8 cellular contexts compared by ENCODE assay signal in genomic region chr4:40325406-40326019, GRCh38. TPM values are rescaled to one million over a fixed set of nuclear protein-coding genes. Genes with fewer than 3 reads are reported as not detected.
DNase-seq lines count a peak whose midpoint lies in the region; ATAC-seq and TF ChIP-seq lines count a peak whose summit lies in the region.

No MANE protein-coding gene starts in this region.

- H3K27ac ChIP-seq in AG04450 (ENCODE audit: low read depth, low read length) (no peak overlapping the region), mammary epithelial cell (ENCODE audit: insufficient read depth, low read depth, low read length) (no peak overlapping the region)

- no peak overlapping the region for H3K4me3 Mint-ChIP-seq in stimulated activated naive B cell treated with anti-CD40 and anti-IgM and Interleukin-4, amounts not matched to agents 10 μg/mL and 1 μg/mL and 100 μg/mL, for 72 hours

- peaks cover 13% of the 10 kb centered on the region for H3K4me1 ChIP-seq in mammary epithelial cell (ENCODE audit: insufficient read depth, low read length)

- intact Hi-C loops in mammary epithelial cell (cut with micrococcal nuclease) = loop anchor here (1.0 to 2.0 kb wide), 2 partner anchors 175 to 393 kb away; no protein-coding TSS in a partner anchor

- peaks cover 0 to 1% of the 10 kb centered on the region in 2 donors for H3K36me3 Mint-ChIP-seq in stimulated activated naive B cell treated with anti-CD40 and anti-IgM and Interleukin-4, amounts not matched to agents 10 μg/mL and 1 μg/mL and 100 μg/mL, for 72 hours

- H3K4me3 ChIP-seq in AG04450 (ENCODE audit: low read depth, low read length) (no peak overlapping the region), mammary epithelial cell (replicated peaks in 1 of 3; ENCODE audit: insufficient read depth in 1 of 3, low read depth in 2 of 3, low read length in 3 of 3) (no peak overlapping the region)

- H2AFZ ChIP-seq in mammary epithelial cell (ENCODE audit: low read depth, low read length) = no peak overlapping the region

- CTCF ChIA-PET in AG04450 (lab: Charles Lee) (interaction anchor here (0.5 to 3.0 kb wide), 48 partner anchors 9 to 943 kb away, joined by 3 to 51 read pairs (median 4); partner anchors contain the start of genes CHRNA9, N4BP2 and PDS5A), mammary epithelial cell (lab: Charles Lee; ENCODE audit: low non-redundant PET) (interaction anchor here (0.5 to 1.6 kb wide), 3 partner anchors 8 to 271 kb away, joined by 3 to 12 read pairs (median 6); no protein-coding TSS in a partner anchor)

- H3K9me3 ChIP-seq in AG04450 (ENCODE audit: control insufficient read depth, insufficient read depth, low read length) = no peaks in the 10 kb centered on the region
- no peaks in the 10 kb centered on the region for H3K9me3 ChIP-seq in mammary epithelial cell (replicated peaks; ENCODE audit: insufficient read depth, low read length)

- no peak overlapping the region for H3K4me2 ChIP-seq in mammary epithelial cell (ENCODE audit: insufficient read depth, low read depth, low read length)

- H3K36me3 ChIP-seq in mammary epithelial cell (ENCODE audit: insufficient read depth, low read length) = no peaks in the 10 kb centered on the region

- H3K27me3 ChIP-seq in AG04450 (ENCODE audit: control insufficient read depth, insufficient read depth, low read length) (no peaks in the 10 kb centered on the region), mammary epithelial cell (ENCODE audit: insufficient read depth, low read length) (no peaks in the 10 kb centered on the region)

- 11% methylated on average over 2 of the region's 2 CpGs for WGBS in mammary epithelial cell (ENCODE audit: low coverage, missing lambda C conversion rate)

- no TSS peak for BruUV-seq in mammary epithelial cell (replicated peaks; lab: Mats Ljungman, UMichigan)

- H4K20me1 ChIP-seq in mammary epithelial cell (ENCODE audit: insufficient read depth, low read length) = no peaks in the 10 kb centered on the region

- no peak for TF ChIP-seq POLR2A in GM18505 (IDR thresholded peaks at IDR 0.05; ENCODE audit: borderline replicate concordance, extremely low read depth, insufficient read depth, insufficient read length)

- peaks cover 15 to 19% of the 10 kb centered on the region in 2 donors for H3K4me1 Mint-ChIP-seq in stimulated activated naive B cell treated with anti-CD40 and anti-IgM and Interleukin-4, amounts not matched to agents 10 μg/mL and 1 μg/mL and 100 μg/mL, for 72 hours

- no peak overlapping the region for H3K27ac Mint-ChIP-seq in stimulated activated naive B cell treated with anti-CD40 and anti-IgM and Interleukin-4, amounts not matched to agents 10 μg/mL and 1 μg/mL and 100 μg/mL, for 72 hours

- DNase-seq in AG04450 (ENCODE audit: low read depth, low spot score) = peak; percentile 50
- peak; percentile 41 for DNase-seq in NCI-H146 treated with DMSO at 0.1 percent for 48 hours (lab: John Stamatoyannopoulos, UW; ENCODE audit: unreplicated experiment)
- peak; percentile 45 for DNase-seq in T-helper 22 cell (ENCODE audit: low read depth)
- peak; percentile 52 for DNase-seq in mammary epithelial cell
- peak; percentile 86 for DNase-seq in left kidney (ENCODE audit: low read depth, low spot score)
- DNase-seq in stimulated activated naive B cell treated with anti-CD40 and anti-IgM and Interleukin-4, amounts not matched to agents 10 μg/mL and 1 μg/mL and 100 μg/mL, for 72 hours = peak; percentile 27

- no peak overlapping the region for H3K9ac ChIP-seq in mammary epithelial cell (ENCODE audit: insufficient read depth, low read length)

- TF ChIP-seq CTCF in AG04450 (IDR thresholded peaks at IDR 0.05; ENCODE audit: low read depth, low read length) (peak; percentile 93), mammary epithelial cell (conservative IDR thresholded peaks at IDR 0.05 in 1 of 2, IDR thresholded peaks at IDR 0.05 in 1 of 2; ENCODE audit: extremely low read depth in 1 of 2, insufficient read depth in 1 of 2, low read depth in 1 of 2, low read length in 2 of 2) (peak; percentile 91 to 95)

- POLR2A ChIA-PET in AG04450 (lab: Yijun Ruan, JAX) = interaction anchor here (1.3 kb wide), 1 partner anchor 269 kb away, joined by 10 read pairs; the partner anchor contains the start of gene N4BP2

- H3K79me2 ChIP-seq in mammary epithelial cell (ENCODE audit: insufficient read depth, low read length) = no peaks in the 10 kb centered on the region

- H3K27me3 Mint-ChIP-seq in stimulated activated naive B cell treated with anti-CD40 and anti-IgM and Interleukin-4, amounts not matched to agents 10 μg/mL and 1 μg/mL and 100 μg/mL, for 72 hours = peaks cover 5% of the 10 kb centered on the region in 2 donors

- dilution Hi-C loops in mammary epithelial cell (cut with HindIII; ENCODE audit: low sequenced_read_pairs) = no loop called here

- ATAC-seq in GM18505 (IDR thresholded peaks at IDR 0.05; ENCODE audit: unreplicated experiment) = peak; percentile 96
- ATAC-seq in HG02870 (IDR thresholded peaks at IDR 0.05; ENCODE audit: unreplicated experiment) = peak; percentile 94
- peak; percentile 96 for ATAC-seq in stimulated activated naive B cell treated with anti-CD40 and anti-IgM and Interleukin-4, amounts not matched to agents 10 μg/mL and 1 μg/mL and 100 μg/mL, for 72 hours (replicated peaks)

- no peaks in the 10 kb centered on the region for H3K9me3 Mint-ChIP-seq in stimulated activated naive B cell treated with anti-CD40 and anti-IgM and Interleukin-4, amounts not matched to agents 10 μg/mL and 1 μg/mL and 100 μg/mL, for 72 hours

- in situ Hi-C loops in mammary epithelial cell (cut with MboI; ENCODE audit: low sequenced_read_pairs in 2 of 2) = no loop called here

RNA-seq across cellular contexts. Expression of gene CHRNA9, which starts 9.6 kb away (rescaled TPM):
- polyA plus RNA-seq in AG04450 (2011; rRNA removed) (0.07 TPM in 1 of 2 replicates, not detected in the other), mammary epithelial cell (0.09 TPM)
- polyA minus RNA-seq in AG04450 (2011; rRNA and poly(A)+ RNA removed) = not detected in 2 replicates
- under 1 TPM in 1 of 2 donors, not detected in 1; 0.17 TPM for total RNA-seq in mammary epithelial cell
- polyA minus RNA-seq in mammary epithelial cell = not detected

Comparison
In these comparisons a context has a peak if more than half of its experiments do, and no peak if none do; other contexts are left out.
1. DNase-seq: peak in every context shown above with its lines; median percentile 86 in left kidney; 52 in mammary epithelial cell; 50 in AG04450; 45 in T-helper 22 cell; 41 in NCI-H146 treated with DMSO at 0.1 percent for 48 hours; 27 in stimulated activated naive B cell treated with anti-CD40 and anti-IgM and Interleukin-4, amounts not matched to agents 10 μg/mL and 1 μg/mL and 100 μg/mL, for 72 hours.